8 cellular contexts compared by ENCODE assay signal in genomic region chr1:197688233-197688632, GRCh38.
"Had no signal": no experiment of that assay in that cellular context is flagged by ENCODE, and none has a peak within 500 bp of the region (broad histone marks: within the 10 kb centered on the region; RNA-seq: fewer than 3 reads in every experiment).

No MANE protein-coding gene starts in this region.

- H3K36me3 ChIP-seq: HAP-1 had no signal

- ATAC-seq: GM23338, HepG2 had no signal

- H3K27ac ChIP-seq: HL-60 had no signal

- FAIRE-seq: H1, HepG2 had no signal

- H3K4me3 ChIP-seq: GM23338, HAP-1 had no signal

- DNase-seq: HFFc6, Kasumi-1, KG1 had no signal
